In genomic region chr2:65023742-65024141, GRCh38 we compare ENCODE assay signal across 15 cellular contexts.
"Had no signal": no experiment of that assay in that cellular context is flagged by ENCODE, and none has a peak within 500 bp of the region (broad histone marks: within the 10 kb centered on the region; RNA-seq: fewer than 3 reads in every experiment).

No MANE protein-coding gene starts in this region.

- DNase-seq: activated CD8-positive, alpha-beta memory T cell treated with anti-CD3 and anti-CD28 coated beads, Interleukin-2, amount 10 ng/mL, durations not matched to agents 7 days and 5 days; activated effector memory CD4-positive, alpha-beta T cell treated with anti-CD3 and anti-CD28 coated beads, Interleukin-2, amount 50 U/mL, for 16 hours; activated T-cell treated with anti-CD3 and anti-CD28 coated beads, Interleukin-2, amount 50 U/mL, for 24 hours; aorta; colonic mucosa; left ventricle myocardium inferior; naive thymus-derived CD4-positive, alpha-beta T cell; right lobe of liver; stimulated activated CD4-positive, alpha-beta T cell treated with anti-CD3 and anti-CD28 coated beads, Interleukin-2, amount 100 ng/mL, for 24 hours; stimulated activated naive CD8-positive, alpha-beta T cell treated with anti-CD3 and anti-CD28 coated beads, Interleukin-15, Interleukin-2, amounts not matched to agents 100 U/mL and 50 U/mL, for 24 hours had no signal

- H3K27me3 ChIP-seq: colonic mucosa, gastroesophageal sphincter, right lobe of liver, suprapubic skin had no signal

- H3K36me3 ChIP-seq: colonic mucosa, prostate gland had no signal

- H3K27ac Mint-ChIP-seq: activated naive CD8-positive, alpha-beta T cell; activated T-cell treated with anti-CD3 and anti-CD28 coated beads, Interleukin-2, amount 50 U/mL, for 24 hours; type B pancreatic cell had no signal

- H3K4me3 Mint-ChIP-seq: activated CD8-positive, alpha-beta memory T cell treated with anti-CD3 and anti-CD28 coated beads, Interleukin-2, amount 10 ng/mL, durations not matched to agents 7 days and 5 days; activated naive CD8-positive, alpha-beta T cell; activated T-cell treated with anti-CD3 and anti-CD28 coated beads, Interleukin-2, amount 50 U/mL, for 24 hours; naive thymus-derived CD4-positive, alpha-beta T cell; type B pancreatic cell had no signal

- H3K4me3 ChIP-seq: colonic mucosa, gastroesophageal sphincter, left ventricle myocardium inferior, prostate gland, right lobe of liver, suprapubic skin had no signal

- ATAC-seq: activated CD8-positive, alpha-beta memory T cell treated with anti-CD3 and anti-CD28 coated beads, Interleukin-2, amount 10 ng/mL, durations not matched to agents 7 days and 5 days; gastroesophageal sphincter; naive thymus-derived CD4-positive, alpha-beta T cell; right lobe of liver; stimulated activated naive CD8-positive, alpha-beta T cell treated with anti-CD3 and anti-CD28 coated beads, Interleukin-15, Interleukin-2, amounts not matched to agents 100 U/mL and 50 U/mL, for 24 hours had no signal

- H3K27me3 Mint-ChIP-seq: activated CD8-positive, alpha-beta memory T cell treated with anti-CD3 and anti-CD28 coated beads, Interleukin-2, amount 10 ng/mL, durations not matched to agents 7 days and 5 days; activated naive CD8-positive, alpha-beta T cell; activated T-cell treated with anti-CD3 and anti-CD28 coated beads, Interleukin-2, amount 50 U/mL, for 24 hours; naive thymus-derived CD4-positive, alpha-beta T cell; type B pancreatic cell had no signal

- H3K9me3 ChIP-seq: colonic mucosa, gastroesophageal sphincter, left ventricle myocardium inferior, prostate gland, right lobe of liver, suprapubic skin had no signal

- H3K27ac ChIP-seq: colonic mucosa, gastroesophageal sphincter, left ventricle myocardium inferior, prostate gland, right lobe of liver, suprapubic skin had no signal

- H3K9me3 Mint-ChIP-seq: activated T-cell treated with anti-CD3 and anti-CD28 coated beads, Interleukin-2, amount 50 U/mL, for 24 hours; naive thymus-derived CD4-positive, alpha-beta T cell; type B pancreatic cell had no signal

- H3K4me1 ChIP-seq: gastroesophageal sphincter, prostate gland had no signal
